15 cellular contexts compared by ENCODE assay signal in genomic region chr3:141442421-141442820, GRCh38. TPM values are rescaled to one million over a fixed set of nuclear protein-coding genes. Genes with fewer than 3 reads are reported as not detected.
DNase-seq lines count a peak whose midpoint lies in the region; ATAC-seq, FAIRE-seq and TF ChIP-seq lines count a peak whose summit lies in the region.
"Had no signal": no experiment of that assay in that cellular context is flagged by ENCODE, and none has a peak within 500 bp of the region (broad histone marks: within the 10 kb centered on the region; RNA-seq: fewer than 3 reads in every experiment).

No MANE protein-coding gene starts in this region.

- H3K36me3 ChIP-seq in adipocyte (ENCODE audit: control insufficient read depth, insufficient read depth, low read length, severe bottlenecking) (peaks cover 67% of the 10 kb centered on the region), sigmoid colon (peaks cover 0 to 59% (median 29%) of the 10 kb centered on the region in 4 donors), small intestine (ENCODE audit: control insufficient read depth in 2 of 2, insufficient read depth in 2 of 2, low read length in 2 of 2) (peaks cover 18 to 35% of the 10 kb centered on the region in 2 donors)

- peak; percentile 13 to 82 (median 62) for TF ChIP-seq EP300 in sigmoid colon (IDR thresholded peaks at IDR 0.05)

- H3K4me3 ChIP-seq in adipocyte (ENCODE audit: low read length) = peak overlapping the region; percentile 20
- peak overlapping the region in 2 of 4 donors; percentile 5 to 18 for H3K4me3 ChIP-seq in sigmoid colon
- H3K4me3 ChIP-seq in small intestine (ENCODE audit: low read depth in 1 of 2, low read length in 2 of 2) = no peak overlapping the region

- intact Hi-C loops in left cardiac atrium (cut with DNase I) (loop anchor here in 1 of 2 donors (10.0 kb wide), 1 partner anchor 208 kb away; the partner anchor contains the start of gene PXYLP1), sigmoid colon (cut with DNase I) (loop anchor here (5.0 kb wide), 1 partner anchor 40 kb away; no protein-coding TSS in a partner anchor)

- H3K9ac ChIP-seq in adipocyte (ENCODE audit: low read length) = peak overlapping the region; percentile 4

- FAIRE-seq in small intestine (lab: Jason Lieb, UNC) = no peak

- no peak for TF ChIP-seq POLR2A in sigmoid colon (IDR thresholded peaks at IDR 0.05)

- H3K27me3 ChIP-seq in adipocyte (replicated peaks; ENCODE audit: control insufficient read depth, insufficient read depth, low read length) = no peaks in the 10 kb centered on the region
- H3K27me3 ChIP-seq in sigmoid colon = no peaks in the 10 kb centered on the region
- no peaks in the 10 kb centered on the region for H3K27me3 ChIP-seq in small intestine (ENCODE audit: control insufficient read depth in 2 of 2, insufficient read depth in 2 of 2, low read length in 2 of 2)

- H3K9me3 ChIP-seq in adipocyte (ENCODE audit: control insufficient read depth, low read length) (peaks cover 6% of the 10 kb centered on the region), sigmoid colon (no peaks in the 10 kb centered on the region), small intestine (ENCODE audit: control insufficient read depth, low read depth) (no peaks in the 10 kb centered on the region)

- ATAC-seq in left cardiac atrium = peak; percentile 15 to 35
- ATAC-seq in GM18520 (IDR thresholded peaks at IDR 0.05; ENCODE audit: unreplicated experiment) = no peak
- ATAC-seq: esophagus mucosa; natural killer cell treated with Interleukin-12 subunit alpha and Interleukin-12 subunit beta and Interleukin-15 and Interleukin-18, amount 100 ng/mL, for 72 hours had no signal

- H3K4me1 ChIP-seq in adipocyte (ENCODE audit: control insufficient read depth, insufficient read depth, low read length) (peaks cover 30% of the 10 kb centered on the region), sigmoid colon (peaks cover 0 to 83% (median 68%) of the 10 kb centered on the region in 4 donors), small intestine (ENCODE audit: control insufficient read depth in 2 of 2, insufficient read depth in 1 of 2, low read depth in 1 of 2, low read length in 1 of 2) (no peaks in the 10 kb centered on the region)

- DNase-seq in DMS153 treated with DMSO at 0.1 percent for 48 hours (lab: John Stamatoyannopoulos, UW; ENCODE audit: unreplicated experiment) = peak; percentile 33
- DNase-seq in adipocyte (ENCODE audit: low read depth) = no peak
- DNase-seq in left cardiac atrium = no peak
- DNase-seq in sigmoid colon = no peak
- DNase-seq in iPS-NIHi11 (ENCODE audit: low spot score) = no peak
- DNase-seq in SIG-M5 (lab: John Stamatoyannopoulos, UW) = no peak
- no peak for DNase-seq in small intestine
- DNase-seq: activated B cell treated with CpG ODN at 0.5 μM for 24 hours; GF-D8; NK-92 treated with Interleukin-12 subunit alpha and Interleukin-12 subunit beta, amount 100 ng/mL, for 24 hours; SW 1271 had no signal

- H3K27ac ChIP-seq in sigmoid colon = peak overlapping the region; percentile 74 to 96 (median 89)
- peak overlapping the region in 1 of 2 donors; percentile 79 for H3K27ac ChIP-seq in small intestine (ENCODE audit: low read depth in 1 of 2, low read length in 1 of 2)
- H3K27ac ChIP-seq: C4-2B had no signal

- TF ChIP-seq CTCF in sigmoid colon (IDR thresholded peaks at IDR 0.05) = no peak

- WGBS in sigmoid colon, 2 donors = 80 to 81% methylated on average over 12 of the region's 12 CpGs
- 69 to 91% (median 88%) methylated on average over 12 of the region's 12 CpGs for WGBS in small intestine, 3 donors

RNA-seq across cellular contexts. Expression of gene RASA2, which starts 44.4 kb away (rescaled TPM):
- total RNA-seq in left cardiac atrium (1 to 10 TPM; 5.2 to 7.8 TPM), sigmoid colon (10 to 100 TPM; 13.0 to 20.5 (median 16.8) TPM)
- polyA plus RNA-seq in sigmoid colon (1 to 10 TPM; 3.2 to 7.9 (median 3.6) TPM), small intestine (1 to 10 TPM; 3.8 to 4.9 (median 3.9) TPM)
